Comparison of ENCODE assay signal across 9 cellular contexts in the genomic region with DNA sequence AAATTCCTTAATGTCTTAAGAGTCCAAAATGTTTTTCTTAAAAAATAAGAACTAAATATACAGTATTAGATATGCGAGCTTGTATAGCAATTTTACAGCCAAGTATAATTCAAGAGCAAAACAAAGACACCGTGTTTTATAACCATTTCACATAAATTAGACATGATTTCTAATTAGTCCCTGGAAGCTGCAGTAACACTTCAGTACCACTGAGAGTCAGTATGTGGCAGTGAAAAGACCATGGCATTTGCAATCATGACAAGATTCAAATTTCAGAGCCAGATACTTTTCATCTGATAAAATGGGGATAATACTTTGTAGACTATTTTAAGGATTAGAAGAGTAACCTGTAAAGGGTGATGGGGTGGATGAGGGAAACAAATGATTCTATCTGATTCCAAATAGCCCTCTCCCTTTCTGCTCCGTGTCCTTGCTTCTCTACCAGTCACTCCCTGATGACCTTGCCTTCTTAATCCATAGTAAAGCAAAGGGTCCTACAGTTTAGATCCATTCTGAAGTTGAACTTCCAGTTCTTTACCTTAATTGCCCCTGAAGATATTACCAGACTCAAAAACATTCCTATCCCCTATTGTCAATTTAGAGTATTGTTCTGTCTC.
DNase-seq lines count a peak whose midpoint lies in the region; ATAC-seq and TF ChIP-seq lines count a peak whose summit lies in the region.
"Had no signal": no experiment of that assay in that cellular context is flagged by ENCODE, and none has a peak within 500 bp of the region (broad histone marks: within the 10 kb centered on the region; RNA-seq: fewer than 3 reads in every experiment).

No MANE protein-coding gene starts in this region.

- intact Hi-C loops in MCF 10A (cut with micrococcal nuclease) (loop anchor here (1.0 to 10.0 kb wide), 5 partner anchors 180 to 548 kb away; no protein-coding TSS in a partner anchor), upper lobe of right lung (cut with DNase I) (no loop called here)

- BruUV-seq in MCF 10A (replicated peaks; lab: Mats Ljungman, UMichigan) = no TSS peak

- H3K4me1 Mint-ChIP-seq in MCF 10A (ENCODE audit: insufficient read depth, unreplicated experiment) = no peaks in the 10 kb centered on the region

- CTCF ChIA-PET in GM10248 (lab: Yijun Ruan, JAX) (interaction anchor here (0.9 to 2.9 kb wide), 3 partner anchors 226 to 342 kb away, joined by 3 to 15 read pairs (median 3); no protein-coding TSS in a partner anchor), MCF 10A (lab: Yijun Ruan, JAX) (interaction anchor here (0.5 to 5.0 kb wide), 20 partner anchors 16 to 556 kb away, joined by 3 to 34 read pairs (median 4); partner anchors contain the start of gene SLC2A13)

- no peaks in the 10 kb centered on the region for H3K27me3 Mint-ChIP-seq in MCF 10A (ENCODE audit: insufficient read depth, unreplicated experiment)

- H3K27ac ChIP-seq in upper lobe of right lung = no peak overlapping the region
- H3K27ac ChIP-seq: epithelial cell of prostate had no signal

- no peaks in the 10 kb centered on the region for H3K9me3 Mint-ChIP-seq in MCF 10A (ENCODE audit: unreplicated experiment)

- ATAC-seq in HG02610 (IDR thresholded peaks at IDR 0.05; ENCODE audit: unreplicated experiment) (peak; percentile 71), upper lobe of right lung (peak; percentile 76)

- no peaks in the 10 kb centered on the region for H3K9me3 ChIP-seq in upper lobe of right lung

- DNase-seq in A172 (ENCODE audit: low spot score) (peak; percentile 8), GM10248 (ENCODE audit: extremely low spot score) (peak; percentile 15), NCI-H2196 (lab: John Stamatoyannopoulos, UW; ENCODE audit: unreplicated experiment) (peak; percentile 8), MCF 10A (ENCODE audit: unreplicated experiment) (peak; percentile 47), kidney glomerular epithelial cell (lab: John Stamatoyannopoulos, UW) (peak; percentile 18), upper lobe of right lung (no peak), 8988T (no peak)

- POLR2A ChIA-PET in GM10248 (lab: Yijun Ruan, JAX) = no interaction called here
- POLR2A ChIA-PET in MCF 10A (lab: Yijun Ruan, JAX) = no interaction called here

- TF ChIP-seq CTCF in GM10248 (IDR thresholded peaks at IDR 0.05; ENCODE audit: control extremely low read depth, extremely low read depth, low read depth, missing control alignments) = peak; percentile 74
- TF ChIP-seq CTCF in MCF 10A (IDR thresholded peaks at IDR 0.05; ENCODE audit: unreplicated experiment) = peak; percentile 85
- TF ChIP-seq CTCF in upper lobe of right lung (IDR thresholded peaks at IDR 0.05) = peak; percentile 73

- no peaks in the 10 kb centered on the region for H3K36me3 ChIP-seq in upper lobe of right lung

- H3K4me3 ChIP-seq in upper lobe of right lung = no peak overlapping the region

- no peaks in the 10 kb centered on the region for H3K36me3 Mint-ChIP-seq in MCF 10A (ENCODE audit: insufficient read depth, unreplicated experiment)

- H3K4me3 Mint-ChIP-seq in MCF 10A (ENCODE audit: unreplicated experiment) = no peak overlapping the region

- no peaks in the 10 kb centered on the region for H3K4me1 ChIP-seq in upper lobe of right lung

- H3K27ac Mint-ChIP-seq in MCF 10A (ENCODE audit: low read depth, unreplicated experiment) = no peak overlapping the region

- H3K27me3 ChIP-seq in upper lobe of right lung = no peaks in the 10 kb centered on the region

Comparison
In these comparisons a context has a peak if more than half of its experiments do, and no peak if none do; other contexts are left out.
1. DNase-seq: peak in A172 (single experiment), GM10248 (single experiment), NCI-H2196 (single experiment), MCF 10A (single experiment) and kidney glomerular epithelial cell (single experiment); none in upper lobe of right lung (single experiment) and 8988T (single experiment).
2. Peak in every context shown above with its lines, with median percentiles within 50 percentile points of each other: CTCF ChIP-seq.